27 cellular contexts compared by ENCODE assay signal in the genomic region with DNA sequence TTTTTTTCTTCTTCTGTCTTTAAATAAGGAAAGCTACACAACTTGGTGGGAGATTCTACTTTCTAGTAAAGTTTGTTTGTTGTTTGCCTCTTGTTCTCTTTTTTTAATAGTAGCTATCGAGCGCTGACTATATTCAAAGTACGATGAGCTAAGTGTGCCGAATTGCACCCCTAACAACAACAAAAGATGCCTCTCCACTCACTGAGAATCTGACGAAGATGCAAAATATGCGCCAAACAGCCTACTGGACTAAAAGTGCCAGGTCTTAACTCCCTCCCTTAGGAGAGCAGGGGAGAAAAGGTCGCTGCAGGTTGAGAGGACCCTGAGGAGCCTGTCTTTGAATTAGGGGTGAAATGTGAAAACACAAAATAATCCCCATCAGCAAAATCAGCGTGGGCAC.
"Had no signal": no experiment of that assay in that cellular context is flagged by ENCODE, and none has a peak within 500 bp of the region (broad histone marks: within the 10 kb centered on the region; RNA-seq: fewer than 3 reads in every experiment).

No MANE protein-coding gene starts in this region.

- H3K9ac ChIP-seq: neural progenitor cell had no signal

- H2AFZ ChIP-seq: neural progenitor cell had no signal

- H3K4me2 ChIP-seq: neural progenitor cell, smooth muscle cell had no signal

- H3K27ac ChIP-seq: neural progenitor cell, prostate gland, right atrium auricular region, testis, tibial artery, upper lobe of left lung had no signal

- ATAC-seq: effector memory CD8-positive, alpha-beta T cell; left lobe of liver; mucosa of descending colon; natural killer cell treated with Interleukin-12 subunit alpha and Interleukin-12 subunit beta and Interleukin-15 and Interleukin-18, amount 100 ng/mL, for 72 hours; sciatic nerve; stimulated activated naive CD8-positive, alpha-beta T cell treated with anti-CD3 and anti-CD28 coated beads, Interleukin-15, Interleukin-2, amounts not matched to agents 100 U/mL and 50 U/mL, for 24 hours had no signal

- FAIRE-seq: frontal cortex, kidney, urothelium cell line had no signal

- H3K4me3 ChIP-seq: lung, mucosa of descending colon, neural progenitor cell, prostate gland, right atrium auricular region, smooth muscle cell, testis, tibial artery, upper lobe of left lung had no signal

- H3K9me3 ChIP-seq: mucosa of descending colon, prostate gland, right atrium auricular region, testis, tibial artery, upper lobe of left lung had no signal

- H3K36me3 ChIP-seq: neural progenitor cell, prostate gland, right atrium auricular region, tibial artery, upper lobe of left lung had no signal

- H3K4me3 Mint-ChIP-seq: effector memory CD8-positive, alpha-beta T cell; memory B cell; mesothelial cell of epicardium; naive B cell; natural killer cell treated with Interleukin-12 subunit alpha and Interleukin-12 subunit beta and Interleukin-15 and Interleukin-18, amount 100 ng/mL, for 72 hours had no signal

- H3K27ac Mint-ChIP-seq: effector memory CD8-positive, alpha-beta T cell; memory B cell; mesothelial cell of epicardium; naive B cell; natural killer cell treated with Interleukin-12 subunit alpha and Interleukin-12 subunit beta and Interleukin-15 and Interleukin-18, amount 100 ng/mL, for 72 hours had no signal

- H3K4me1 ChIP-seq: prostate gland, testis had no signal

- DNase-seq: cortex of kidney; effector memory CD8-positive, alpha-beta T cell; kidney; mucosa of descending colon; naive B cell; nucleus accumbens; stimulated activated CD4-positive, alpha-beta T cell treated with anti-CD3 and anti-CD28 coated beads, Interleukin-12 subunit alpha, Interleukin-12 subunit beta, amount 100 ng/mL, for 4 hours; stimulated activated CD4-positive, alpha-beta T cell treated with anti-CD3 and anti-CD28 coated beads, Interleukin-1b, Interleukin-23, amount 100 ng/mL, for 48 hours; stimulated activated CD4-positive, alpha-beta T cell treated with anti-CD3 and anti-CD28 coated beads, Interleukin-4, amount 100 ng/mL, for 1 hour; stimulated activated CD8-positive, alpha-beta memory T cell treated with anti-CD3 and anti-CD28 coated beads, Interleukin-4, amount 100 ng/mL, for 48 hours; stimulated activated naive CD8-positive, alpha-beta T cell treated with anti-CD3 and anti-CD28 coated beads, Interleukin-15, Interleukin-2, amounts not matched to agents 100 U/mL and 50 U/mL, for 24 hours; substantia nigra; testis; tibial artery; upper lobe of left lung had no signal

- H3K36me3 Mint-ChIP-seq: mesothelial cell of epicardium, naive B cell, neural progenitor cell had no signal

- H3K27me3 ChIP-seq: testis, upper lobe of left lung had no signal

- H3K9me3 Mint-ChIP-seq: mesothelial cell of epicardium, neural progenitor cell had no signal
